Comparison of ENCODE assay signal across 8 cellular contexts in genomic region chr3:129399895-129400357, GRCh38. TPM values are rescaled to one million over a fixed set of nuclear protein-coding genes. Genes with fewer than 3 reads are reported as not detected.
DNase-seq lines count a peak whose midpoint lies in the region; ATAC-seq and TF ChIP-seq lines count a peak whose summit lies in the region.

No MANE protein-coding gene starts in this region.

- WGBS in GM23248 (ENCODE audit: low coverage in 1 of 2, low lambda C conversion rate in 2 of 2, missing lambda C conversion rate in 2 of 2), 2 experiments, result 46 to 47% methylated on average over 8 of the region's 8 CpGs
- WGBS in esophagus squamous epithelium, 2 donors, result 40 to 49% methylated on average over 7 to 8 of the region's 8 CpGs

- H3K27ac ChIP-seq in CD4-positive, CD25-positive, alpha-beta regulatory T cell (ENCODE audit: insufficient read depth, low read length, poor library complexity, severe bottlenecking), result peak overlapping the region; percentile 89
- H3K27ac ChIP-seq in GM23248, result peak overlapping the region; percentile 72
- peak overlapping the region; percentile 84 to 94 (median 89) for H3K27ac ChIP-seq in esophagus squamous epithelium
- peak overlapping the region; percentile 84 to 93 (median 88) for H3K27ac ChIP-seq in gastrocnemius medialis

- H3K9me3 ChIP-seq in CD4-positive, CD25-positive, alpha-beta regulatory T cell (ENCODE audit: control insufficient read depth in 2 of 2, low read length in 2 of 2), result no peaks in the 10 kb centered on the region
- H3K9me3 ChIP-seq in GM23248 (ENCODE audit: low read depth) (no peaks in the 10 kb centered on the region), esophagus squamous epithelium (no peaks in the 10 kb centered on the region), gastrocnemius medialis (no peaks in the 10 kb centered on the region)

- H2AFZ ChIP-seq in GM23248, result peak overlapping the region; percentile 92

- H3F3A ChIP-seq in GM23248 (ENCODE audit: insufficient read depth), result no peaks in the 10 kb centered on the region

- H3K36me3 ChIP-seq in CD4-positive, CD25-positive, alpha-beta regulatory T cell (ENCODE audit: control insufficient read depth, insufficient read depth, low read length), result peaks cover 12% of the 10 kb centered on the region
- H3K36me3 ChIP-seq in GM23248 (ENCODE audit: low read depth), result no peaks in the 10 kb centered on the region
- peaks cover 0 to 22% (median 0%) of the 10 kb centered on the region in 3 donors for H3K36me3 ChIP-seq in esophagus squamous epithelium
- no peaks in the 10 kb centered on the region for H3K36me3 ChIP-seq in gastrocnemius medialis
- 0 out of 2 replicates have a peak, but pooled peaks cover 1% of the 10 kb centered on the region for H3K36me3 ChIP-seq in H7 (replicated peaks; ENCODE audit: control insufficient read depth, insufficient read depth, low read length)

- H3K27me3 Mint-ChIP-seq in CD4-positive, CD25-positive, alpha-beta regulatory T cell, result peaks cover 2% of the 10 kb centered on the region

- H3K9me2 ChIP-seq in GM23248 (ENCODE audit: insufficient read depth), result no peaks in the 10 kb centered on the region

- H3K4me3 Mint-ChIP-seq in CD4-positive, CD25-positive, alpha-beta regulatory T cell, result peak overlapping the region; percentile 97 to 99 (median 98)

- DNase-seq in CD4-positive, CD25-positive, alpha-beta regulatory T cell, result no peak
- DNase-seq in GM23248, result no peak
- no peak for DNase-seq in esophagus squamous epithelium (lab: John Stamatoyannopoulos, UW)
- peak in 1 of 2 donors; percentile 32 for DNase-seq in gastrocnemius medialis
- no peak for DNase-seq in H7
- DNase-seq in GDM1 (lab: John Stamatoyannopoulos, UW), result no peak

- peak; percentile 35; the same call in 1 of the 2 replicates for TF ChIP-seq POLR2A in Raji (IDR thresholded peaks at IDR 0.05; ENCODE audit: insufficient read depth, low read depth, low read length)
- no peak for TF ChIP-seq POLR2A in esophagus squamous epithelium (IDR thresholded peaks at IDR 0.05)
- peak in 1 of 2 donors; percentile 66 for TF ChIP-seq POLR2A in gastrocnemius medialis (IDR thresholded peaks at IDR 0.05)

- H3K36me3 Mint-ChIP-seq in CD4-positive, CD25-positive, alpha-beta regulatory T cell, result peaks cover 18% of the 10 kb centered on the region

- no peak for ATAC-seq in CD4-positive, CD25-positive, alpha-beta regulatory T cell (ENCODE audit: low read depth in 2 of 2)
- ATAC-seq in gastrocnemius medialis (peak in 1 of 2 donors; percentile 30), GM18517 (IDR thresholded peaks at IDR 0.05; ENCODE audit: unreplicated experiment) (no peak)

- H3K4me3 ChIP-seq in CD4-positive, CD25-positive, alpha-beta regulatory T cell (ENCODE audit: low read depth, low read length), result peak overlapping the region; percentile 98
- H3K4me3 ChIP-seq in GM23248 (peak overlapping the region; percentile 98), esophagus squamous epithelium (peak overlapping the region in 3 of 4 donors; percentile 79 to 84 (median 82)), gastrocnemius medialis (peak overlapping the region; percentile 79 to 98 (median 86)), H7 (ENCODE audit: insufficient read depth, low read depth, low read length) (no peak overlapping the region)

- in situ Hi-C loops in GM23248 (cut with MboI) (no loop called here), gastrocnemius medialis (cut with MboI; ENCODE audit: low sequenced_read_pairs in 4 of 4) (no loop called here)

- H4K20me1 ChIP-seq in GM23248 (ENCODE audit: insufficient read depth), result 0 out of 2 replicates have a peak, but pooled peaks cover 5% of the 10 kb centered on the region

- peaks cover 21% of the 10 kb centered on the region for H3K4me1 ChIP-seq in CD4-positive, CD25-positive, alpha-beta regulatory T cell (ENCODE audit: control insufficient read depth, insufficient read depth, low read length, poor library complexity, severe bottlenecking)
- H3K4me1 ChIP-seq in GM23248 (ENCODE audit: insufficient read depth), result peaks cover 6% of the 10 kb centered on the region; the same call in 1 of the 2 replicates
- peaks cover 0 to 47% (median 14%) of the 10 kb centered on the region in 3 donors for H3K4me1 ChIP-seq in esophagus squamous epithelium
- peaks cover 10 to 14% of the 10 kb centered on the region in 2 donors for H3K4me1 ChIP-seq in gastrocnemius medialis

- TF ChIP-seq CTCF in esophagus squamous epithelium (IDR thresholded peaks at IDR 0.05) (peak in 1 of 6 experiments; percentile 3), gastrocnemius medialis (IDR thresholded peaks at IDR 0.05 in 4 of 5, conservative IDR thresholded peaks at IDR 0.05 in 1 of 5) (peak in 1 of 5 experiments; percentile 2)

- peak overlapping the region; percentile 96 for H3K9ac ChIP-seq in GM23248

- peaks cover 6 to 48% (median 36%) of the 10 kb centered on the region in 4 donors for H3K4me1 Mint-ChIP-seq in CD4-positive, CD25-positive, alpha-beta regulatory T cell

- peak overlapping the region; percentile 98 to 99 (median 98) for H3K27ac Mint-ChIP-seq in CD4-positive, CD25-positive, alpha-beta regulatory T cell

- intact Hi-C loops in esophagus squamous epithelium (cut with DNase I), result no loop called here
- intact Hi-C loops in gastrocnemius medialis (cut with DNase I; ENCODE audit: low total_unique reads), result loop anchor here (2.0 kb wide), 3 partner anchors 29 to 121 kb away; partner anchors contain the start of genes EFCAB12, HMCES and IFT122

- peaks cover 0 to 1% (median 0%) of the 10 kb centered on the region in 7 donors for H3K9me3 Mint-ChIP-seq in CD4-positive, CD25-positive, alpha-beta regulatory T cell

- peak overlapping the region; percentile 94 for H3K4me2 ChIP-seq in GM23248 (ENCODE audit: unreplicated experiment)

- no peaks in the 10 kb centered on the region for H3K27me3 ChIP-seq in CD4-positive, CD25-positive, alpha-beta regulatory T cell (ENCODE audit: control insufficient read depth, insufficient read depth, low read length)
- no peaks in the 10 kb centered on the region for H3K27me3 ChIP-seq in GM23248 (replicated peaks; ENCODE audit: insufficient read depth)
- H3K27me3 ChIP-seq in esophagus squamous epithelium, result no peaks in the 10 kb centered on the region
- no peaks in the 10 kb centered on the region for H3K27me3 ChIP-seq in gastrocnemius medialis
- H3K27me3 ChIP-seq in H7 (ENCODE audit: control insufficient read depth, insufficient read depth, low read length), result no peaks in the 10 kb centered on the region

- peaks cover 43% of the 10 kb centered on the region for H3K79me2 ChIP-seq in GM23248 (ENCODE audit: insufficient read depth)

RNA-seq across cellular contexts. Expression of gene EFCAB12, which starts 28.5 kb away (rescaled TPM):
- 2.2 TPM for total RNA-seq in CD4-positive, CD25-positive, alpha-beta regulatory T cell
- under 1 TPM in 3 of 4 donors, not detected in 1; 0.05 to 0.13 (median 0.05) TPM for polyA plus RNA-seq in CD4-positive, CD25-positive, alpha-beta regulatory T cell
- total RNA-seq in GM23248 (2014; rRNA removed; shearing (Covaris generic)), result not detected in 2 replicates
- not detected in 2 replicates for polyA plus RNA-seq in GM23248 (2016; fragmentation: Nextera tagmentation; extraction: Ambion mirVana)
- total RNA-seq in esophagus squamous epithelium (under 1 TPM in 1 of 4 donors, not detected in 3; under 0.01 TPM), gastrocnemius medialis (not detected)
- total RNA-seq in H7 (2014; rRNA removed; shearing (Covaris generic)), result 0.10 and 0.44 TPM in 2 replicates

RNA-seq across cellular contexts. Expression of gene MBD4, which starts 39.8 kb away (rescaled TPM):
- 44.6 TPM for total RNA-seq in CD4-positive, CD25-positive, alpha-beta regulatory T cell
- 10 to 100 TPM; 37.0 to 46.7 (median 42.3) TPM for polyA plus RNA-seq in CD4-positive, CD25-positive, alpha-beta regulatory T cell
- total RNA-seq in GM23248 (2014; rRNA removed; shearing (Covaris generic)), result 27.2 and 49.8 TPM in 2 replicates
- 36.2 and 36.8 TPM in 2 replicates for polyA plus RNA-seq in GM23248 (2016; fragmentation: Nextera tagmentation; extraction: Ambion mirVana)
- total RNA-seq in esophagus squamous epithelium (10 to 100 TPM; 10.9 to 21.5 (median 17.6) TPM), gastrocnemius medialis (10 to 100 TPM; 15.4 to 18.1 (median 16.4) TPM)
- 25.1 and 37.4 TPM in 2 replicates for total RNA-seq in H7 (2014; rRNA removed; shearing (Covaris generic))

RNA-seq across cellular contexts. Expression of gene IFT122, which starts 40.1 kb away (rescaled TPM):
- total RNA-seq in CD4-positive, CD25-positive, alpha-beta regulatory T cell, result 19.3 TPM
- 1 to 10 TPM; 2.5 to 5.3 (median 3.8) TPM for polyA plus RNA-seq in CD4-positive, CD25-positive, alpha-beta regulatory T cell
- total RNA-seq in GM23248 (2014; rRNA removed; shearing (Covaris generic)), result 16.3 and 25.4 TPM in 2 replicates
- 13.5 and 16.1 TPM in 2 replicates for polyA plus RNA-seq in GM23248 (2016; fragmentation: Nextera tagmentation; extraction: Ambion mirVana)
- total RNA-seq in esophagus squamous epithelium, result 10 to 100 TPM in 2 of 4 donors, 1 to 10 TPM in 2; 6.0 to 26.5 (median 11.5) TPM
- total RNA-seq in gastrocnemius medialis, result 10 to 100 TPM in 1 of 4 donors, 1 to 10 TPM in 3; 4.6 to 16.4 (median 5.9) TPM
- total RNA-seq in H7 (2014; rRNA removed; shearing (Covaris generic)), result 15.0 and 22.0 TPM in 2 replicates
